ENCODE assay signal across 23 cellular contexts in the genomic region with DNA sequence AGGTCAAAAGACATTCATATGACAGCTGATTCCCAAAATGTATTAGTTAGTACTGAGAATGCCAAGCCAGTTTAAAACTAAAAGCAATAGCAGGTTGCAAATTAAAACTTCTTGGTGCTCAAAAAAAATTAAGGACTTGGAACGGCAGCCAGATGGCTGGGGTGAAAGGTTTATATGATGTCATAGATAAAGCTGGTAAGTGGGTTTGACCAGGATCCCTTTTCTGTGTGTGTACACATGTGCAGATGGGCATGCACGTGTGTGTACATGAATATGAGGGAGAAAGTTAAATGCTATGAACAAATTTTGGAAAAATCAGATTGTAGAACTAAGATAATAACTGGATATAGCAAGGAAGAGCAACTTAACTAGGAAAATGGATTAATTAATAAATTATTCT.
"Had no signal": no experiment of that assay in that cellular context is flagged by ENCODE, and none has a peak within 500 bp of the region (broad histone marks: within the 10 kb centered on the region; RNA-seq: fewer than 3 reads in every experiment).

No MANE protein-coding gene starts in this region.

- H3K27ac Mint-ChIP-seq: activated CD4-positive, alpha-beta memory T cell treated with anti-CD3 and anti-CD28 coated beads, Interleukin-2, amount 10 ng/mL, durations not matched to agents 7 days and 5 days; activated naive CD8-positive, alpha-beta T cell treated with anti-CD3 and anti-CD28 coated beads, Interleukin-2, amount 10 ng/mL, durations not matched to agents 7 days and 5 days; progenitor cell of endocrine pancreas; WTC11 had no signal

- H3K36me3 ChIP-seq: right atrium auricular region, tibial nerve, vagina had no signal

- H3K4me1 ChIP-seq: foreskin keratinocyte, tibial nerve, vagina had no signal

- ATAC-seq: left ventricle myocardium superior, WTC11 had no signal

- H3K27me3 Mint-ChIP-seq: activated CD4-positive, alpha-beta memory T cell treated with anti-CD3 and anti-CD28 coated beads, Interleukin-2, amount 10 ng/mL, durations not matched to agents 7 days and 5 days; activated naive CD8-positive, alpha-beta T cell treated with anti-CD3 and anti-CD28 coated beads, Interleukin-2, amount 10 ng/mL, durations not matched to agents 7 days and 5 days; activated T-cell treated with anti-CD3 and anti-CD28 coated beads, Interleukin-2, amount 50 U/mL, for 24 hours; brain; dendritic cell treated with granulocyte-macrophage colony-stimulating factor and Interleukin-4, amounts not matched to agents 40 ng/mL and 50 ng/mL, for 4 days; memory B cell; progenitor cell of endocrine pancreas had no signal

- DNase-seq: activated CD4-positive, alpha-beta memory T cell treated with anti-CD3 and anti-CD28 coated beads, Interleukin-2, amount 10 ng/mL, durations not matched to agents 7 days and 5 days; activated CD4-positive, alpha-beta T cell treated with anti-CD3 and anti-CD28 coated beads for 4 hours; activated effector memory CD4-positive, alpha-beta T cell treated with Interleukin-2 at 50 U/mL for 16 hours; activated naive CD8-positive, alpha-beta T cell treated with anti-CD3 and anti-CD28 coated beads, Interleukin-2, amount 10 ng/mL, durations not matched to agents 7 days and 5 days; activated T-cell treated with anti-CD3 and anti-CD28 coated beads, Interleukin-2, amount 50 U/mL, for 24 hours; central memory CD4-positive, alpha-beta T cell; effector memory CD4-positive, alpha-beta T cell; foreskin keratinocyte; glutamatergic neuron; hypothalamus; kidney; left ventricle myocardium superior; stimulated activated CD4-positive, alpha-beta T cell treated with anti-CD3 and anti-CD28 coated beads, Interleukin-4, amount 100 ng/mL, for 1 hour; stimulated activated naive CD4-positive, alpha-beta T cell; substantia nigra had no signal

- H3K27ac ChIP-seq: foreskin keratinocyte, right atrium auricular region, tibial nerve, vagina had no signal

- H3K36me3 Mint-ChIP-seq: WTC11 had no signal

- H3K9me3 Mint-ChIP-seq: activated T-cell treated with anti-CD3 and anti-CD28 coated beads, Interleukin-2, amount 50 U/mL, for 24 hours; dendritic cell treated with granulocyte-macrophage colony-stimulating factor and Interleukin-4, amounts not matched to agents 40 ng/mL and 50 ng/mL, for 4 days; memory B cell had no signal

- H3K9me3 ChIP-seq: right atrium auricular region, tibial nerve had no signal

- H3K4me3 Mint-ChIP-seq: activated CD4-positive, alpha-beta memory T cell treated with anti-CD3 and anti-CD28 coated beads, Interleukin-2, amount 10 ng/mL, durations not matched to agents 7 days and 5 days; activated naive CD8-positive, alpha-beta T cell treated with anti-CD3 and anti-CD28 coated beads, Interleukin-2, amount 10 ng/mL, durations not matched to agents 7 days and 5 days; activated T-cell treated with anti-CD3 and anti-CD28 coated beads, Interleukin-2, amount 50 U/mL, for 24 hours; brain; dendritic cell treated with granulocyte-macrophage colony-stimulating factor and Interleukin-4, amounts not matched to agents 40 ng/mL and 50 ng/mL, for 4 days; memory B cell; WTC11 had no signal

- H3K4me3 ChIP-seq: right atrium auricular region, tibial nerve, vagina had no signal
